ENCODE assay signal across 1 cellular context in genomic region chr20:17803765-17804164, GRCh38.
TF ChIP-seq lines count a peak whose summit lies in the region.

No MANE protein-coding gene starts in this region.

TF ChIP-seq in HepG2, 621 proteins besides CTCF, POLR2A, EP300 and RAD21 (continued from another document):
- peak; percentile 62; the same call in 1 of the 2 replicates for TF ChIP-seq ZNF724P (CRISPR knock-in tag; IDR thresholded peaks at IDR 0.05; ENCODE audit: borderline replicate concordance)
- 0 out of 2 replicates have a peak, but pooled peaks have one; percentile 52 for TF ChIP-seq ZBED4 (CRISPR knock-in tag; IDR thresholded peaks at IDR 0.05; ENCODE audit: borderline replicate concordance)
- no peak for TF ChIP-seq BRD4 (CRISPR knock-in tag; IDR thresholded peaks at IDR 0.05)
- peak; percentile 30 for TF ChIP-seq TBL1XR1 (IDR thresholded peaks at IDR 0.05; ENCODE audit: borderline replicate concordance, low read length, partially characterized antibody)
- TF ChIP-seq PHF21A (CRISPR knock-in tag; IDR thresholded peaks at IDR 0.05): no peak
- TF ChIP-seq TAF1 (CRISPR knock-in tag; IDR thresholded peaks at IDR 0.05): no peak
- no peak for TF ChIP-seq ZNF737 (CRISPR knock-in tag; IDR thresholded peaks at IDR 0.05; ENCODE audit: borderline replicate concordance)
- no peak for TF ChIP-seq ZNF639 (CRISPR knock-in tag; conservative IDR thresholded peaks at IDR 0.05)
- TF ChIP-seq NCOA1 (CRISPR knock-in tag; IDR thresholded peaks at IDR 0.05): no peak
- TF ChIP-seq, protein P1, sequence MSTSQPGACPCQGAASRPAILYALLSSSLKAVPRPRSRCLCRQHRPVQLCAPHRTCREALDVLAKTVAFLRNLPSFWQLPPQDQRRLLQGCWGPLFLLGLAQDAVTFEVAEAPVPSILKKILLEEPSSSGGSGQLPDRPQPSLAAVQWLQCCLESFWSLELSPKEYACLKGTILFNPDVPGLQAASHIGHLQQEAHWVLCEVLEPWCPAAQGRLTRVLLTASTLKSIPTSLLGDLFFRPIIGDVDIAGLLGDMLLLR (CRISPR knock-in tag; IDR thresholded peaks at IDR 0.05): no peak
- TF ChIP-seq ATF5 (CRISPR knock-in tag; IDR thresholded peaks at IDR 0.05; ENCODE audit: low read depth): no peak
- TF ChIP-seq HNF1B (CRISPR knock-in tag; IDR thresholded peaks at IDR 0.05): no peak
- TF ChIP-seq ZNF460 (CRISPR knock-in tag; IDR thresholded peaks at IDR 0.05; ENCODE audit: borderline replicate concordance): no peak
- no peak for TF ChIP-seq FOXO4 (CRISPR knock-in tag; conservative IDR thresholded peaks at IDR 0.05)
- TF ChIP-seq TSC22D2 (CRISPR knock-in tag; IDR thresholded peaks at IDR 0.05; ENCODE audit: borderline replicate concordance): 0 out of 2 replicates have a peak, but pooled peaks have one; percentile 33
- 0 out of 2 replicates have a peak, but pooled peaks have one; percentile 30 for TF ChIP-seq ETV5 (CRISPR knock-in tag; IDR thresholded peaks at IDR 0.05; ENCODE audit: borderline replicate concordance)
- no peak for TF ChIP-seq YY1 (IDR thresholded peaks at IDR 0.05; ENCODE audit: insufficient read depth, insufficient replicate concordance, low read depth, low read length)
- no peak for TF ChIP-seq ZBTB8A (CRISPR knock-in tag; IDR thresholded peaks at IDR 0.05; ENCODE audit: borderline replicate concordance, low read depth)
- TF ChIP-seq SIX1 (CRISPR knock-in tag; IDR thresholded peaks at IDR 0.05; ENCODE audit: borderline replicate concordance): no peak
- no peak for TF ChIP-seq NFKB2 (CRISPR knock-in tag; IDR thresholded peaks at IDR 0.05; ENCODE audit: borderline replicate concordance)
- peak; percentile 51; the same call in 1 of the 2 replicates for TF ChIP-seq GATAD2A (CRISPR knock-in tag; IDR thresholded peaks at IDR 0.05)
- TF ChIP-seq MTF1 (CRISPR knock-in tag; IDR thresholded peaks at IDR 0.05): no peak
- TF ChIP-seq ZNF772 (CRISPR knock-in tag; IDR thresholded peaks at IDR 0.05): 0 out of 2 replicates have a peak, but pooled peaks have one; percentile 43
- no peak for TF ChIP-seq RORA (CRISPR knock-in tag; IDR thresholded peaks at IDR 0.05)
- TF ChIP-seq, protein P2, sequence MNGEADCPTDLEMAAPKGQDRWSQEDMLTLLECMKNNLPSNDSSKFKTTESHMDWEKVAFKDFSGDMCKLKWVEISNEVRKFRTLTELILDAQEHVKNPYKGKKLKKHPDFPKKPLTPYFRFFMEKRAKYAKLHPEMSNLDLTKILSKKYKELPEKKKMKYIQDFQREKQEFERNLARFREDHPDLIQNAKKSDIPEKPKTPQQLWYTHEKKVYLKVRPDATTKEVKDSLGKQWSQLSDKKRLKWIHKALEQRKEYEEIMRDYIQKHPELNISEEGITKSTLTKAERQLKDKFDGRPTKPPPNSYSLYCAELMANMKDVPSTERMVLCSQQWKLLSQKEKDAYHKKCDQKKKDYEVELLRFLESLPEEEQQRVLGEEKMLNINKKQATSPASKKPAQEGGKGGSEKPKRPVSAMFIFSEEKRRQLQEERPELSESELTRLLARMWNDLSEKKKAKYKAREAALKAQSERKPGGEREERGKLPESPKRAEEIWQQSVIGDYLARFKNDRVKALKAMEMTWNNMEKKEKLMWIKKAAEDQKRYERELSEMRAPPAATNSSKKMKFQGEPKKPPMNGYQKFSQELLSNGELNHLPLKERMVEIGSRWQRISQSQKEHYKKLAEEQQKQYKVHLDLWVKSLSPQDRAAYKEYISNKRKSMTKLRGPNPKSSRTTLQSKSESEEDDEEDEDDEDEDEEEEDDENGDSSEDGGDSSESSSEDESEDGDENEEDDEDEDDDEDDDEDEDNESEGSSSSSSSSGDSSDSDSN (CRISPR knock-in tag; IDR thresholded peaks at IDR 0.05): no peak
- no peak for TF ChIP-seq AGO2 (optimal IDR thresholded peaks at IDR 0.05; ENCODE audit: low read depth, low read length)
- no peak for TF ChIP-seq ZNF770 (CRISPR knock-in tag; IDR thresholded peaks at IDR 0.05)
- TF ChIP-seq IRF9 (CRISPR knock-in tag; IDR thresholded peaks at IDR 0.05; ENCODE audit: borderline replicate concordance): no peak
- no peak for TF ChIP-seq POLR2AphosphoS5 (IDR thresholded peaks at IDR 0.05; ENCODE audit: low read depth, low read length)
- TF ChIP-seq CBX1 (IDR thresholded peaks at IDR 0.05; ENCODE audit: low read depth): no peak
- TF ChIP-seq, protein P3, sequence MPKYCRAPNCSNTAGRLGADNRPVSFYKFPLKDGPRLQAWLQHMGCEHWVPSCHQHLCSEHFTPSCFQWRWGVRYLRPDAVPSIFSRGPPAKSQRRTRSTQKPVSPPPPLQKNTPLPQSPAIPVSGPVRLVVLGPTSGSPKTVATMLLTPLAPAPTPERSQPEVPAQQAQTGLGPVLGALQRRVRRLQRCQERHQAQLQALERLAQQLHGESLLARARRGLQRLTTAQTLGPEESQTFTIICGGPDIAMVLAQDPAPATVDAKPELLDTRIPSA (CRISPR knock-in tag; IDR thresholded peaks at IDR 0.05; ENCODE audit: borderline replicate concordance): no peak
- no peak for TF ChIP-seq ZNF678 (CRISPR knock-in tag; IDR thresholded peaks at IDR 0.05)
- no peak for TF ChIP-seq KLF13 (CRISPR knock-in tag; IDR thresholded peaks at IDR 0.05)
- no peak for TF ChIP-seq CBX2 (IDR thresholded peaks at IDR 0.05; ENCODE audit: low read depth, low read length)
- TF ChIP-seq CBX2 (CRISPR knock-in tag; IDR thresholded peaks at IDR 0.05; ENCODE audit: low read depth): 0 out of 2 replicates have a peak, but pooled peaks have one; percentile 31
- TF ChIP-seq ZNF224 (CRISPR knock-in tag; IDR thresholded peaks at IDR 0.05): no peak
- peak; percentile 46 for TF ChIP-seq CEBPG (CRISPR knock-in tag; IDR thresholded peaks at IDR 0.05)
- no peak for TF ChIP-seq NKX3-1 (CRISPR knock-in tag; IDR thresholded peaks at IDR 0.05)
- no peak for TF ChIP-seq ZNF629 (CRISPR knock-in tag; conservative IDR thresholded peaks at IDR 0.05)
- TF ChIP-seq ZNF354B (CRISPR knock-in tag; IDR thresholded peaks at IDR 0.05): no peak
- TF ChIP-seq, protein P4, sequence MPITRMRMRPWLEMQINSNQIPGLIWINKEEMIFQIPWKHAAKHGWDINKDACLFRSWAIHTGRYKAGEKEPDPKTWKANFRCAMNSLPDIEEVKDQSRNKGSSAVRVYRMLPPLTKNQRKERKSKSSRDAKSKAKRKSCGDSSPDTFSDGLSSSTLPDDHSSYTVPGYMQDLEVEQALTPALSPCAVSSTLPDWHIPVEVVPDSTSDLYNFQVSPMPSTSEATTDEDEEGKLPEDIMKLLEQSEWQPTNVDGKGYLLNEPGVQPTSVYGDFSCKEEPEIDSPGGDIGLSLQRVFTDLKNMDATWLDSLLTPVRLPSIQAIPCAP (CRISPR knock-in tag; IDR thresholded peaks at IDR 0.05; ENCODE audit: low read depth): no peak
- no peak for TF ChIP-seq MTF2 (CRISPR knock-in tag; IDR thresholded peaks at IDR 0.05; ENCODE audit: borderline replicate concordance)
- no peak for TF ChIP-seq NAIF1 (CRISPR knock-in tag; IDR thresholded peaks at IDR 0.05; ENCODE audit: borderline replicate concordance)
